Comparison of ENCODE assay signal across 9 cellular contexts in genomic region chr11:72519220-72519881, GRCh38.
A peak's percentile ranks its signal among the peaks of the same experiment; 100 is the strongest.
DNase-seq lines count a peak whose midpoint lies in the region; ATAC-seq, FAIRE-seq and TF ChIP-seq lines count a peak whose summit lies in the region.
"Had no signal": no experiment of that assay in that cellular context is flagged by ENCODE, and none has a peak within 500 bp of the region (broad histone marks: within the 10 kb centered on the region; RNA-seq: fewer than 3 reads in every experiment).

No MANE protein-coding gene starts in this region.

- no peak overlapping the region; the same call in 1 of the 2 replicates for H3K4me2 ChIP-seq in K562 (ENCODE audit: insufficient read depth, low read length)

- peak overlapping the region in 6 of 8 donors; percentile 15 to 60 (median 41) for H3K4me3 Mint-ChIP-seq in naive B cell
- H3K4me3 Mint-ChIP-seq: endodermal cell had no signal

- 14% methylated on average over 8 of the region's 8 CpGs for WGBS in K562 (ENCODE audit: insufficient coverage, low coverage, missing lambda C conversion rate)

- H3K4me1 ChIP-seq in K562 (replicated peaks in 1 of 2; ENCODE audit: control insufficient read depth in 2 of 2, insufficient read depth in 2 of 2, low read length in 2 of 2): no peaks in the 10 kb centered on the region

- no peak for TF ChIP-seq RAD21 in K562 (CRISPR knock-in tag; conservative IDR thresholded peaks at IDR 0.05 in 1 of 2, IDR thresholded peaks at IDR 0.05 in 1 of 2)

- H3K9me3 Mint-ChIP-seq in naive B cell: peaks cover 0 to 10% (median 4%) of the 10 kb centered on the region in 7 donors

- no peak for FAIRE-seq in K562 (lab: Jason Lieb, UNC)

- peaks cover 10 to 32% (median 25%) of the 10 kb centered on the region in 3 donors for H3K27me3 Mint-ChIP-seq in naive B cell

- H3K36me3 ChIP-seq in MG63 (no peaks in the 10 kb centered on the region), K562 (ENCODE audit: control insufficient read depth, insufficient read depth, low read length) (no peaks in the 10 kb centered on the region)

- POLR2A ChIA-PET in K562 (lab: Yijun Ruan, JAX): no interaction called here

- H3K27ac Mint-ChIP-seq in naive B cell: peak overlapping the region in 1 of 6 donors; percentile 50

- no peak for TF ChIP-seq POLR2A in K562 (conservative IDR thresholded peaks at IDR 0.05)

- H3K4me3 ChIP-seq in AG10803 (ENCODE audit: low read length) (peak overlapping the region; percentile 52), MG63 (peak overlapping the region; percentile 10), K562 (no peak overlapping the region)

- no peaks in the 10 kb centered on the region for H3K27me3 ChIP-seq in MG63
- peaks cover 0 to 20% of the 10 kb centered on the region in 2 experiments; a peak in 3 of 5 replicates for H3K27me3 ChIP-seq in K562 (ENCODE audit: control insufficient read depth in 2 of 2, insufficient read depth in 2 of 2, low read length in 2 of 2)

- CTCF ChIA-PET in K562 (lab: Yijun Ruan, JAX; ENCODE audit: low intra/inter-chr PET ratio): no interaction called here

- H3K9me3 ChIP-seq in MG63: 0 out of 2 replicates have a peak, but pooled peaks cover 2% of the 10 kb centered on the region
- H3K9me3 ChIP-seq in K562 (replicated peaks; ENCODE audit: control insufficient read depth, insufficient read depth, low read depth, low read length): no peaks in the 10 kb centered on the region

- in situ Hi-C loops in K562 (cut with MboI): no loop called here

- no peak overlapping the region for H3K9ac ChIP-seq in K562 (ENCODE audit: insufficient read depth in 1 of 2, low read depth in 2 of 2, low read length in 2 of 2)

- no peaks in the 10 kb centered on the region for H3K9me1 ChIP-seq in K562 (ENCODE audit: control insufficient read depth, insufficient read depth, low read length)

- intact Hi-C loops in K562 (cut with micrococcal nuclease): no loop called here

- H3K79me2 ChIP-seq in K562 (ENCODE audit: control insufficient read depth, insufficient read depth, low read length): no peaks in the 10 kb centered on the region

- peak overlapping the region; percentile 20; the same call in 1 of the 2 replicates for H2AFZ ChIP-seq in K562 (ENCODE audit: low read depth, low read length)

- no peaks in the 10 kb centered on the region for H4K20me1 ChIP-seq in K562 (replicated peaks; ENCODE audit: control insufficient read depth, insufficient read depth, low read length)

- ATAC-seq in K562 (no peak), naive B cell (ENCODE audit: low read depth in 2 of 2) (no peak), GM18519 (IDR thresholded peaks at IDR 0.05; ENCODE audit: low FRiP score, unreplicated experiment) (no peak)

- H3K27ac ChIP-seq in K562 (ENCODE audit: extremely low read depth, low read depth, low read length): no peak overlapping the region

- no peak for TF ChIP-seq EP300 in K562 (IDR thresholded peaks at IDR 0.05; ENCODE audit: low read length)

- DNase-seq in AG10803 (ENCODE audit: low read depth) (peak; percentile 29), MG63 (peak; percentile 11), K562 (ENCODE audit: extremely low read depth in 1 of 4, low spot score in 3 of 4) (no peak), naive B cell (no peak), GM10266 (ENCODE audit: extremely low spot score) (no peak), OCI-M2 (lab: John Stamatoyannopoulos, UW; ENCODE audit: unreplicated experiment) (no peak), cerebellum (ENCODE audit: low spot score) (no peak)
- DNase-seq: endodermal cell had no signal

- H3K4me1 Mint-ChIP-seq in naive B cell: peaks cover 7 to 13% (median 12%) of the 10 kb centered on the region in 3 donors

- no peaks in the 10 kb centered on the region for H3K36me3 Mint-ChIP-seq in naive B cell

- TF ChIP-seq CTCF in AG10803 (conservative IDR thresholded peaks at IDR 0.05; ENCODE audit: low read length): no peak
- TF ChIP-seq CTCF in K562 (IDR thresholded peaks at IDR 0.05 in 2 of 3, conservative IDR thresholded peaks at IDR 0.05 in 1 of 3; ENCODE audit: insufficient read depth in 2 of 3, low read depth in 1 of 3, low read length in 3 of 3): no peak
- TF ChIP-seq CTCF in GM10266 (IDR thresholded peaks at IDR 0.05; ENCODE audit: control insufficient read depth, insufficient read depth, low read depth, missing control alignments): no peak

- BruUV-seq in K562 (replicated peaks; lab: Mats Ljungman, UMichigan): no TSS peak

TF ChIP-seq in K562, 482 proteins besides CTCF, POLR2A, EP300 and RAD21:
- TF ChIP-seq RBM22 (IDR thresholded peaks at IDR 0.05; ENCODE audit: low read depth, low read length, poor library complexity, severe bottlenecking) (no peak), NKRF (IDR thresholded peaks at IDR 0.05; ENCODE audit: borderline replicate concordance) (no peak), TOE1 (IDR thresholded peaks at IDR 0.05; ENCODE audit: borderline replicate concordance) (no peak), TOE1 (CRISPR knock-in tag; IDR thresholded peaks at IDR 0.05; ENCODE audit: borderline replicate concordance, low read depth) (no peak), L3MBTL2 (IDR thresholded peaks at IDR 0.05) (peak; percentile 19; the same call in 1 of the 2 replicates)

Comparison
In these comparisons a context has a peak if more than half of its experiments do, and no peak if none do; other contexts are left out.
1. DNase-seq: peak in AG10803 (single experiment) and MG63 (single experiment); none in K562 (0 of 4), naive B cell (single experiment), GM10266 (single experiment), OCI-M2 (single experiment) and cerebellum (single experiment).